Comparison of ENCODE assay signal across 18 cellular contexts in genomic region chr19:14102102-14102696, GRCh38. TPM values are rescaled to one million over a fixed set of nuclear protein-coding genes. Genes with fewer than 3 reads are reported as not detected.
"Had no signal": no experiment of that assay in that cellular context is flagged by ENCODE, and none has a peak within 500 bp of the region (broad histone marks: within the 10 kb centered on the region; RNA-seq: fewer than 3 reads in every experiment).

No MANE protein-coding gene starts in this region.

- H3K27ac Mint-ChIP-seq: activated CD8-positive, alpha-beta memory T cell treated with anti-CD3 and anti-CD28 coated beads, Interleukin-2, amount 10 ng/mL, durations not matched to agents 7 days and 5 days; activated naive CD4-positive, alpha-beta T cell treated with anti-CD3 and anti-CD28 coated beads, Interleukin-2, amount 50 U/mL, for 24 hours; activated T-cell treated with anti-CD3 and anti-CD28 coated beads, Interleukin-2, amount 50 U/mL, for 24 hours; naive B cell; stimulated activated memory B cell treated with anti-CD40 and anti-IgM and Interleukin-4, amounts not matched to agents 10 μg/mL and 1 μg/mL and 100 μg/mL, for 72 hours; type B pancreatic cell had no signal

- H3K4me1 Mint-ChIP-seq: activated CD8-positive, alpha-beta memory T cell treated with anti-CD3 and anti-CD28 coated beads, Interleukin-2, amount 10 ng/mL, durations not matched to agents 7 days and 5 days; activated naive CD4-positive, alpha-beta T cell treated with anti-CD3 and anti-CD28 coated beads, Interleukin-2, amount 50 U/mL, for 24 hours; naive B cell; stimulated activated memory B cell treated with anti-CD40 and anti-IgM and Interleukin-4, amounts not matched to agents 10 μg/mL and 1 μg/mL and 100 μg/mL, for 72 hours had no signal

- H3K27me3 Mint-ChIP-seq: activated CD8-positive, alpha-beta memory T cell treated with anti-CD3 and anti-CD28 coated beads, Interleukin-2, amount 10 ng/mL, durations not matched to agents 7 days and 5 days; activated naive CD4-positive, alpha-beta T cell treated with anti-CD3 and anti-CD28 coated beads, Interleukin-2, amount 50 U/mL, for 24 hours; activated T-cell treated with anti-CD3 and anti-CD28 coated beads, Interleukin-2, amount 50 U/mL, for 24 hours; naive B cell; stimulated activated memory B cell treated with anti-CD40 and anti-IgM and Interleukin-4, amounts not matched to agents 10 μg/mL and 1 μg/mL and 100 μg/mL, for 72 hours; type B pancreatic cell had no signal

- ATAC-seq: activated CD4-positive, CD25-positive, alpha-beta regulatory T cell treated with anti-CD3 and anti-CD28 coated beads, Interleukin-2, amount 50 U/mL, for 24 hours; activated CD8-positive, alpha-beta memory T cell treated with anti-CD3 and anti-CD28 coated beads, Interleukin-2, amount 10 ng/mL, durations not matched to agents 7 days and 5 days; lower lobe of right lung; stimulated activated memory B cell treated with anti-CD40 and anti-IgM and Interleukin-4, amounts not matched to agents 10 μg/mL and 1 μg/mL and 100 μg/mL, for 72 hours had no signal

- H3K9me3 Mint-ChIP-seq: activated naive CD4-positive, alpha-beta T cell treated with anti-CD3 and anti-CD28 coated beads, Interleukin-2, amount 50 U/mL, for 24 hours; activated T-cell treated with anti-CD3 and anti-CD28 coated beads, Interleukin-2, amount 50 U/mL, for 24 hours; naive B cell; stimulated activated memory B cell treated with anti-CD40 and anti-IgM and Interleukin-4, amounts not matched to agents 10 μg/mL and 1 μg/mL and 100 μg/mL, for 72 hours; type B pancreatic cell had no signal

- H3K9ac ChIP-seq: parathyroid adenoma had no signal

- H3K4me3 ChIP-seq: dorsolateral prefrontal cortex, lower lobe of right lung had no signal

- DNase-seq: activated CD4-positive, alpha-beta T cell treated with anti-CD3 and anti-CD28 coated beads, Interleukin-2, amount 50 U/mL, for 4 hours; activated CD8-positive, alpha-beta memory T cell treated with anti-CD3 and anti-CD28 coated beads, Interleukin-2, amount 10 ng/mL, durations not matched to agents 7 days and 5 days; activated effector memory CD4-positive, alpha-beta T cell treated with Interleukin-2 at 50 U/mL for 16 hours; activated T-cell treated with anti-CD3 and anti-CD28 coated beads, Interleukin-2, amount 50 U/mL, for 24 hours; amygdala; brain microvascular endothelial cell; dorsolateral prefrontal cortex; hypothalamus; lower lobe of right lung; naive B cell; small intestine; SW 1271 had no signal

- H3K4me3 Mint-ChIP-seq: activated CD8-positive, alpha-beta memory T cell treated with anti-CD3 and anti-CD28 coated beads, Interleukin-2, amount 10 ng/mL, durations not matched to agents 7 days and 5 days; activated naive CD4-positive, alpha-beta T cell treated with anti-CD3 and anti-CD28 coated beads, Interleukin-2, amount 50 U/mL, for 24 hours; activated T-cell treated with anti-CD3 and anti-CD28 coated beads, Interleukin-2, amount 50 U/mL, for 24 hours; naive B cell; stimulated activated memory B cell treated with anti-CD40 and anti-IgM and Interleukin-4, amounts not matched to agents 10 μg/mL and 1 μg/mL and 100 μg/mL, for 72 hours; type B pancreatic cell had no signal

- H3K79me2 ChIP-seq: parathyroid adenoma had no signal

- H3K27ac ChIP-seq: brain microvascular endothelial cell, lower lobe of right lung, parathyroid adenoma had no signal

- FAIRE-seq: endometrium, small intestine had no signal

- H3K9me3 ChIP-seq: lower lobe of right lung had no signal

- H3K4me1 ChIP-seq: lower lobe of right lung, parathyroid adenoma had no signal

- H3K36me3 Mint-ChIP-seq: naive B cell had no signal

- H3K27me3 ChIP-seq: brain microvascular endothelial cell, dorsolateral prefrontal cortex had no signal

- H2AFZ ChIP-seq: parathyroid adenoma had no signal

RNA-seq across cellular contexts. Expression of gene C19orf67, which starts 16.6 kb away (rescaled TPM):
- total RNA-seq: activated CD8-positive, alpha-beta memory T cell treated with anti-CD3 and anti-CD28 coated beads, Interleukin-2, amount 10 ng/mL, durations not matched to agents 7 days and 5 days; dorsolateral prefrontal cortex; lower lobe of right lung had no signal
